ENCODE assay signal across 17 cellular contexts in genomic region chr10:110680473-110681020, GRCh38. TPM values are rescaled to one million over a fixed set of nuclear protein-coding genes. Genes with fewer than 3 reads are reported as not detected.
DNase-seq lines count a peak whose midpoint lies in the region; ATAC-seq and TF ChIP-seq lines count a peak whose summit lies in the region.
"Had no signal": no experiment of that assay in that cellular context is flagged by ENCODE, and none has a peak within 500 bp of the region (broad histone marks: within the 10 kb centered on the region; RNA-seq: fewer than 3 reads in every experiment).

No MANE protein-coding gene starts in this region.

- TF ChIP-seq CTCF in endodermal cell (conservative IDR thresholded peaks at IDR 0.05) (no peak), progenitor cell of endocrine pancreas (IDR thresholded peaks at IDR 0.05; ENCODE audit: unreplicated experiment) (no peak), transverse colon (IDR thresholded peaks at IDR 0.05) (no peak)

- 72 to 73% methylated on average over 13 to 15 of the region's 15 CpGs for WGBS in endodermal cell (ENCODE audit: insufficient coverage in 1 of 2, insufficient read length in 1 of 2), 2 experiments
- 10 to 67% methylated on average over 3 to 15 of the region's 15 CpGs for WGBS in transverse colon (ENCODE audit: low coverage in 1 of 2), 2 donors

- H3K36me3 Mint-ChIP-seq in endodermal cell (ENCODE audit: low read depth) (no peaks in the 10 kb centered on the region), progenitor cell of endocrine pancreas (ENCODE audit: insufficient read depth) (no peaks in the 10 kb centered on the region)
- H3K36me3 Mint-ChIP-seq in activated T-helper 17 cell treated with anti-CD3 and anti-CD28 coated beads, Interleukin-2, amount 50 U/mL, for 72 hours (ENCODE audit: low read depth): no peaks in the 10 kb centered on the region
- H3K36me3 Mint-ChIP-seq: activated naive CD8-positive, alpha-beta T cell treated with anti-CD3 and anti-CD28 coated beads for 36 hours; memory B cell had no signal

- H3K27me3 Mint-ChIP-seq in endodermal cell (ENCODE audit: insufficient read depth) (peaks cover under 1% of the 10 kb centered on the region), progenitor cell of endocrine pancreas (peaks cover 29% of the 10 kb centered on the region)
- peaks cover 5% of the 10 kb centered on the region for H3K27me3 Mint-ChIP-seq in activated T-helper 17 cell treated with anti-CD3 and anti-CD28 coated beads, Interleukin-2, amount 50 U/mL, for 72 hours

- no peaks in the 10 kb centered on the region for H3K27me3 ChIP-seq in endodermal cell (ENCODE audit: control insufficient read depth, insufficient read depth, low read length, poor library complexity, severe bottlenecking)
- H3K27me3 ChIP-seq in transverse colon: no peaks in the 10 kb centered on the region
- H3K27me3 ChIP-seq: BE2C, colonic mucosa had no signal

- H3K4me1 Mint-ChIP-seq in endodermal cell (peaks cover 38% of the 10 kb centered on the region), progenitor cell of endocrine pancreas (ENCODE audit: low read depth) (peaks cover 11% of the 10 kb centered on the region)
- H3K4me1 Mint-ChIP-seq in activated T-helper 17 cell treated with anti-CD3 and anti-CD28 coated beads, Interleukin-2, amount 50 U/mL, for 72 hours: peaks cover 4% of the 10 kb centered on the region

- TF ChIP-seq POLR2A in transverse colon (IDR thresholded peaks at IDR 0.05): no peak

- in situ Hi-C loops in transverse colon (cut with MboI; ENCODE audit: low pct_ligation_motif_present in 1 of 4, low pct_unique_long_range_greater_than_20kb in 1 of 4, low sequenced_read_pairs in 3 of 4): no loop called here

- H3K4me3 Mint-ChIP-seq in endodermal cell (no peak overlapping the region), progenitor cell of endocrine pancreas (ENCODE audit: low read depth) (no peak overlapping the region)
- no peak overlapping the region for H3K4me3 Mint-ChIP-seq in activated T-helper 17 cell treated with anti-CD3 and anti-CD28 coated beads, Interleukin-2, amount 50 U/mL, for 72 hours
- H3K4me3 Mint-ChIP-seq: activated naive CD8-positive, alpha-beta T cell treated with anti-CD3 and anti-CD28 coated beads for 36 hours; effector memory CD8-positive, alpha-beta T cell; memory B cell; T-helper 17 cell had no signal

- no peak overlapping the region for H3K9ac ChIP-seq in endodermal cell (ENCODE audit: extremely low read depth, low read length, poor library complexity, severe bottlenecking)
- H3K9ac ChIP-seq: GM23248 had no signal

- H3K9me3 Mint-ChIP-seq in endodermal cell (no peaks in the 10 kb centered on the region), progenitor cell of endocrine pancreas (ENCODE audit: low read depth) (no peaks in the 10 kb centered on the region)
- no peaks in the 10 kb centered on the region for H3K9me3 Mint-ChIP-seq in activated T-helper 17 cell treated with anti-CD3 and anti-CD28 coated beads, Interleukin-2, amount 50 U/mL, for 72 hours
- H3K9me3 Mint-ChIP-seq: activated naive CD8-positive, alpha-beta T cell treated with anti-CD3 and anti-CD28 coated beads for 36 hours; effector memory CD8-positive, alpha-beta T cell; memory B cell had no signal

- DNase-seq in NCI-H1092 treated with DMSO at 0.1 percent for 48 hours (lab: John Stamatoyannopoulos, UW): peak; percentile 5
- no peak for DNase-seq in NCI-H1092 (lab: John Stamatoyannopoulos, UW)
- peak; percentile 33 for DNase-seq in NCI-H510A (lab: John Stamatoyannopoulos, UW)
- DNase-seq in endodermal cell: no peak
- no peak for DNase-seq in progenitor cell of endocrine pancreas (ENCODE audit: low spot score, unreplicated experiment)
- DNase-seq in transverse colon: no peak
- DNase-seq: PC-9, T-helper 17 cell had no signal

- H3K36me3 ChIP-seq in endodermal cell (ENCODE audit: control insufficient read depth, insufficient read depth, low read length): no peaks in the 10 kb centered on the region
- H3K36me3 ChIP-seq in transverse colon: no peaks in the 10 kb centered on the region
- H3K36me3 ChIP-seq: BE2C, colonic mucosa had no signal

- H3K27ac Mint-ChIP-seq in endodermal cell: no peak overlapping the region
- H3K27ac Mint-ChIP-seq in progenitor cell of endocrine pancreas: peak overlapping the region; percentile 6
- no peak overlapping the region for H3K27ac Mint-ChIP-seq in activated T-helper 17 cell treated with anti-CD3 and anti-CD28 coated beads, Interleukin-2, amount 50 U/mL, for 72 hours
- H3K27ac Mint-ChIP-seq: activated naive CD8-positive, alpha-beta T cell treated with anti-CD3 and anti-CD28 coated beads for 36 hours; effector memory CD8-positive, alpha-beta T cell; memory B cell; T-helper 17 cell had no signal

- no peak for TF ChIP-seq EP300 in transverse colon (IDR thresholded peaks at IDR 0.05; ENCODE audit: low read depth)

- ATAC-seq in HG02642 (IDR thresholded peaks at IDR 0.05; ENCODE audit: poor library complexity, unreplicated experiment): no peak
- no peak for ATAC-seq in activated T-helper 17 cell treated with anti-CD3 and anti-CD28 coated beads, Interleukin-2, amount 50 U/mL, for 72 hours (replicated peaks)
- ATAC-seq: T-helper 17 cell had no signal

- intact Hi-C loops in transverse colon (cut with DNase I; ENCODE audit: low total_unique reads): loop anchor here (5.0 kb wide), 1 partner anchor 63 kb away; no protein-coding TSS in a partner anchor

- H3K27ac ChIP-seq in endodermal cell (ENCODE audit: low read depth, low read length): no peak overlapping the region
- no peak overlapping the region for H3K27ac ChIP-seq in transverse colon
- H3K27ac ChIP-seq: colonic mucosa, GM23248, PC-9, SK-N-MC had no signal

- no peaks in the 10 kb centered on the region for H3K9me3 ChIP-seq in endodermal cell (ENCODE audit: control insufficient read depth, low read length)
- no peaks in the 10 kb centered on the region for H3K9me3 ChIP-seq in transverse colon
- H3K9me3 ChIP-seq: BE2C, colonic mucosa had no signal

- H3K4me1 ChIP-seq in endodermal cell (ENCODE audit: control insufficient read depth, insufficient read depth, low read length) (peaks cover 23% of the 10 kb centered on the region), transverse colon (no peaks in the 10 kb centered on the region)
- H3K4me1 ChIP-seq: BE2C, colonic mucosa had no signal

- H3K4me3 ChIP-seq in endodermal cell (ENCODE audit: low read length): peak overlapping the region; percentile 51
- no peak overlapping the region for H3K4me3 ChIP-seq in transverse colon
- H3K4me3 ChIP-seq: colonic mucosa, GM23248, PC-9, SK-N-MC had no signal

RNA-seq across cellular contexts. Expression of gene RBM20, which starts 36.4 kb away (rescaled TPM):
- 1 to 10 TPM; 6.2 to 7.0 TPM for total RNA-seq in endodermal cell
- 1.6 TPM for polyA plus RNA-seq in endodermal cell (2013, experiment 1 of 2)
- 1.9 TPM for polyA plus RNA-seq in endodermal cell (2013, experiment 2 of 2)
- total RNA-seq in progenitor cell of endocrine pancreas: 1.5 and 2.7 TPM in 2 replicates
- total RNA-seq in activated T-helper 17 cell treated with anti-CD3 and anti-CD28 coated beads, Interleukin-2, amount 50 U/mL, for 72 hours: under 1 TPM in 1 of 2 donors, not detected in 1; 0.16 TPM
- 10 to 100 TPM in 1 of 4 donors, 1 to 10 TPM in 3; 1.2 to 10.5 (median 2.9) TPM for total RNA-seq in transverse colon
- total RNA-seq: GM23248, T-helper 17 cell had no signal
- polyA plus RNA-seq: GM23248 had no signal

Comparison
In these comparisons a context has a peak if more than half of its experiments do, and no peak if none do; other contexts are left out.
1. DNase-seq: peak in NCI-H1092 treated with DMSO at 0.1 percent for 48 hours (single experiment) and NCI-H510A (single experiment); none in NCI-H1092 (single experiment), endodermal cell (single experiment), progenitor cell of endocrine pancreas (single experiment) and transverse colon (single experiment).